ENCODE assay signal across 9 cellular contexts in the genomic region with DNA sequence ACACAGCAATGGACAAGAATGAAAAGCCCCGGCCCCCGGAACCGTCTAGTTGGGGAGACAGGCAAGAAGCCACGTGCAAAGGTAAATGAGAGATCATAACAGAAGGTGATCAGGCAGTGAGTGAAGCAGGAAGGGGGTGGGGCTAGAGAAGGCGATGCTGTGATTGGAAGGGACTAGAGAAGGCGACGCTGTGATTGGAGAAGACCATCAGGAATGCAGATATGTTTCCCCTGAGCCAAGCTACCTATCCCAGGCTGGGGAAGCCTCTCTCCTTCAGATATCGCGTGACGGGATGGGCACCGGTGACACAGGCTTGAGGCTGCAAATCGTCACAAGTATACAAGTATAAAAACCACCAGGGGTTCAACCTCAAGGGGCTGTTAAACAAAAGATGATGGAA. TPM values are rescaled to one million over a fixed set of nuclear protein-coding genes. Genes with fewer than 3 reads are reported as not detected.
A peak's percentile ranks its signal among the peaks of the same experiment; 100 is the strongest.
DNase-seq lines count a peak whose midpoint lies in the region; ATAC-seq and TF ChIP-seq lines count a peak whose summit lies in the region.
"Had no signal": no experiment of that assay in that cellular context is flagged by ENCODE, and none has a peak within 500 bp of the region (broad histone marks: within the 10 kb centered on the region; RNA-seq: fewer than 3 reads in every experiment).

No MANE protein-coding gene starts in this region.

- intact Hi-C loops in cardiac septum (cut with DNase I) = no loop called here

- no peak overlapping the region for H3K4me3 ChIP-seq in epithelial cell of esophagus (ENCODE audit: low read length)

- peak; percentile 66 to 84 for ATAC-seq in activated CD4-positive, CD25-positive, alpha-beta regulatory T cell treated with anti-CD3 and anti-CD28 coated beads, Interleukin-2, amount 50 U/mL, for 24 hours
- peak; percentile 81 for ATAC-seq in T-helper 17 cell
- peak; percentile 47 for ATAC-seq in stimulated activated naive CD8-positive, alpha-beta T cell treated with anti-CD3 and anti-CD28 coated beads, Interleukin-15, Interleukin-2, amounts not matched to agents 100 U/mL and 50 U/mL, for 24 hours

- DNase-seq in activated CD4-positive, CD25-positive, alpha-beta regulatory T cell (lab: John Stamatoyannopoulos, UW) = no peak
- DNase-seq in T-helper 17 cell = no peak
- peak; percentile 95 for DNase-seq in epithelial cell of esophagus (ENCODE audit: low read depth)
- no peak for DNase-seq in stimulated activated naive CD8-positive, alpha-beta T cell treated with anti-CD3 and anti-CD28 coated beads, Interleukin-15, Interleukin-2, amounts not matched to agents 100 U/mL and 50 U/mL, for 24 hours
- DNase-seq in dedifferentiated amniotic fluid mesenchymal stem cell (ENCODE audit: extremely low spot score) = no peak
- no peak for DNase-seq in Ammon's horn (ENCODE audit: low spot score)
- DNase-seq in cardiac septum (ENCODE audit: low spot score) = no peak

- no peaks in the 10 kb centered on the region for H3K9me3 ChIP-seq in T-helper 17 cell (ENCODE audit: control insufficient read depth, low read length, poor library complexity, severe bottlenecking)

- H3K4me3 Mint-ChIP-seq in T-helper 17 cell = no peak overlapping the region

- H3K27me3 Mint-ChIP-seq in T-helper 17 cell = no peaks in the 10 kb centered on the region

- TF ChIP-seq CTCF in epithelial cell of esophagus (IDR thresholded peaks at IDR 0.05; ENCODE audit: insufficient read depth, low read depth, low read length, missing control alignments) = no peak

- peak overlapping the region; percentile 80 for H3K27ac Mint-ChIP-seq in T-helper 17 cell

- H3K4me1 Mint-ChIP-seq in T-helper 17 cell = peaks cover 18% of the 10 kb centered on the region

- H3K36me3 Mint-ChIP-seq in T-helper 17 cell (ENCODE audit: low read depth) = peaks cover under 1% of the 10 kb centered on the region

RNA-seq across cellular contexts. Expression of gene DCAF15, which starts 21.8 kb away (rescaled TPM):
- total RNA-seq in T-helper 17 cell (10 to 100 TPM; 88.2 to 95.8 TPM), cardiac septum (17.0 TPM)

RNA-seq across cellular contexts. Expression of gene RFX1, which starts 32.0 kb away (rescaled TPM):
- total RNA-seq in T-helper 17 cell (10 to 100 TPM; 23.3 to 24.7 TPM), cardiac septum (13.4 TPM)

RNA-seq across cellular contexts. Expression of gene PODNL1, which starts 35.9 kb away (rescaled TPM):
- total RNA-seq in T-helper 17 cell = under 1 TPM in 1 of 2 donors, not detected in 1; 0.31 TPM
- 3.5 TPM for total RNA-seq in cardiac septum

RNA-seq across cellular contexts. Expression of gene RLN3, which starts 53.9 kb away (rescaled TPM):
- not detected for total RNA-seq in T-helper 17 cell
- not detected for total RNA-seq in cardiac septum
- total RNA-seq: subcutaneous adipose tissue had no signal

RNA-seq across cellular contexts. Expression of gene IL27RA, which starts 57.5 kb away (rescaled TPM):
- total RNA-seq in T-helper 17 cell = 10 to 100 TPM; 39.6 to 51.6 TPM
- total RNA-seq in cardiac septum = 3.0 TPM
